8 cellular contexts compared by ENCODE assay signal in genomic region chr4:39975488-39976089, GRCh38. TPM values are rescaled to one million over a fixed set of nuclear protein-coding genes. Genes with fewer than 3 reads are reported as not detected.
A peak's percentile ranks its signal among the peaks of the same experiment; 100 is the strongest.
DNase-seq lines count a peak whose midpoint lies in the region; ATAC-seq and TF ChIP-seq lines count a peak whose summit lies in the region.

No MANE protein-coding gene starts in this region.

- no peak for TF ChIP-seq POLR2A in transverse colon (IDR thresholded peaks at IDR 0.05)

- H3K4me3 ChIP-seq in transverse colon = peak overlapping the region in 1 of 4 donors; percentile 92

- no peak for TF ChIP-seq EP300 in transverse colon (IDR thresholded peaks at IDR 0.05; ENCODE audit: low read depth)

- H3K27ac Mint-ChIP-seq in activated naive CD4-positive, alpha-beta T cell treated with anti-CD3 and anti-CD28 coated beads, Interleukin-2, amount 50 U/mL, for 24 hours = no peak overlapping the region
- H3K27ac Mint-ChIP-seq in activated naive CD4-positive, alpha-beta T cell treated with anti-CD3 and anti-CD28 coated beads, Interleukin-2, amount 50 U/mL, for 72 hours = peak overlapping the region; percentile 79 to 93

- in situ Hi-C loops in transverse colon (cut with MboI; ENCODE audit: low pct_ligation_motif_present in 1 of 4, low pct_unique_long_range_greater_than_20kb in 1 of 4, low sequenced_read_pairs in 3 of 4) = loop anchor here in 3 of 4 donors (10.0 kb wide), 3 partner anchors 271 to 501 kb away; partner anchors contain the start of gene UBE2K (in 1 of the 3)

- intact Hi-C loops in transverse colon (cut with DNase I; ENCODE audit: low total_unique reads) = loop anchor here (2.0 to 10.0 kb wide), 3 partner anchors 82 to 511 kb away; partner anchors contain the start of gene N4BP2

- H3K36me3 Mint-ChIP-seq in activated naive CD4-positive, alpha-beta T cell treated with anti-CD3 and anti-CD28 coated beads, Interleukin-2, amount 50 U/mL, for 24 hours = peaks cover 14% of the 10 kb centered on the region
- peaks cover 15 to 33% of the 10 kb centered on the region in 2 donors for H3K36me3 Mint-ChIP-seq in activated naive CD4-positive, alpha-beta T cell treated with anti-CD3 and anti-CD28 coated beads, Interleukin-2, amount 50 U/mL, for 72 hours

- no peaks in the 10 kb centered on the region for H3K27me3 Mint-ChIP-seq in activated naive CD4-positive, alpha-beta T cell treated with anti-CD3 and anti-CD28 coated beads, Interleukin-2, amount 50 U/mL, for 24 hours

- H3K4me1 ChIP-seq in transverse colon = peaks cover 16 to 51% (median 20%) of the 10 kb centered on the region in 4 donors

- H3K36me3 ChIP-seq in transverse colon = peaks cover 0 to 13% (median 3%) of the 10 kb centered on the region in 4 donors

- no peaks in the 10 kb centered on the region for H3K9me3 ChIP-seq in transverse colon

- peak overlapping the region in 3 of 4 donors; percentile 97 to 98 (median 97) for H3K27ac ChIP-seq in transverse colon

- H3K4me1 Mint-ChIP-seq in activated naive CD4-positive, alpha-beta T cell treated with anti-CD3 and anti-CD28 coated beads, Interleukin-2, amount 50 U/mL, for 24 hours = peaks cover 43% of the 10 kb centered on the region

- no peak for DNase-seq in activated naive CD4-positive, alpha-beta T cell treated with Interleukin-2 at 50 U/mL for 16 hours
- no peak for DNase-seq in activated naive CD4-positive, alpha-beta T cell treated with anti-CD3 and anti-CD28 coated beads, Interleukin-2, amount 50 U/mL, for 72 hours (ENCODE audit: low spot score in 2 of 2)
- DNase-seq in kidney tubule cell (ENCODE audit: low spot score) (peak; percentile 21), transverse colon (no peak), NCI-H524 treated with DMSO at 0.1 percent for 48 hours (lab: John Stamatoyannopoulos, UW) (no peak), SW480 (ENCODE audit: low spot score) (no peak)

- no peak for TF ChIP-seq CTCF in transverse colon (IDR thresholded peaks at IDR 0.05)

- no peak for ATAC-seq in activated naive CD4-positive, alpha-beta T cell treated with anti-CD3 and anti-CD28 coated beads, Interleukin-2, amount 50 U/mL, for 72 hours
- ATAC-seq in HG03135 (IDR thresholded peaks at IDR 0.05; ENCODE audit: unreplicated experiment) = no peak

- no peaks in the 10 kb centered on the region for H3K9me3 Mint-ChIP-seq in activated naive CD4-positive, alpha-beta T cell treated with anti-CD3 and anti-CD28 coated beads, Interleukin-2, amount 50 U/mL, for 24 hours
- H3K9me3 Mint-ChIP-seq in activated naive CD4-positive, alpha-beta T cell treated with anti-CD3 and anti-CD28 coated beads, Interleukin-2, amount 50 U/mL, for 72 hours = no peaks in the 10 kb centered on the region

- no peaks in the 10 kb centered on the region for H3K27me3 ChIP-seq in transverse colon

- peak overlapping the region; percentile 97 for H3K4me3 Mint-ChIP-seq in activated naive CD4-positive, alpha-beta T cell treated with anti-CD3 and anti-CD28 coated beads, Interleukin-2, amount 50 U/mL, for 24 hours

- 53 to 66% methylated on average over 4 of the region's 4 CpGs for WGBS in transverse colon (ENCODE audit: low coverage in 1 of 2), 2 donors

RNA-seq across cellular contexts. Expression of gene PDS5A, which starts 2.1 kb away (rescaled TPM):
- total RNA-seq in activated naive CD4-positive, alpha-beta T cell treated with anti-CD3 and anti-CD28 coated beads, Interleukin-2, amount 50 U/mL, for 72 hours = 100 to 1,000 TPM in 1 of 2 donors, 10 to 100 TPM in 1; 95.7 to 105 TPM
- total RNA-seq in transverse colon = 10 to 100 TPM; 62.1 to 74.0 (median 68.5) TPM
